ENCODE assay signal across 16 cellular contexts in the genomic region with DNA sequence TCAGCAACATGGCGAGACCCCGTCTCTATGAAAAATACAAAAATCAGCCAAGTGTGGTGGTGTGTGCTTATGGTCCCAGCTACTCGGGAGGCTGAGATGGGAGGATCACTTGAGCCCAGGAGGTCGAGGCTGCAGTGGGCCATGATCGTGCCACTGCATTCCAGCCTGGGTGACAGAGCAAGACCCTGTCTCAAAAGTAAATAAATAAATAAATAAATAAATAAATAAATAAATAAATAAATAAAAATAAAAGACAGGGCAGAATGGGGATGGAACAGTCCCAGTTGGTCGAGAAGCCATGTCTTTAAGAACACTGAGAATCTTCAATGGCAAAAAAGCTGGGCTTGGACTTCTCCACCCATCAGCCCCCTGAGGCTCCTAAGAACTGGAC. TPM values are rescaled to one million over a fixed set of nuclear protein-coding genes. Genes with fewer than 3 reads are reported as not detected.
"Had no signal": no experiment of that assay in that cellular context is flagged by ENCODE, and none has a peak within 500 bp of the region (broad histone marks: within the 10 kb centered on the region; RNA-seq: fewer than 3 reads in every experiment).

No MANE protein-coding gene starts in this region.

RNA-seq across cellular contexts. Expression of a gene that starts 59.6 kb away (rescaled TPM):
- total RNA-seq: activated B cell treated with CpG ODN at 0.5 μM for 24 hours; activated CD8-positive, alpha-beta T cell treated with anti-CD3 and anti-CD28 coated beads for 36 hours; activated T-helper 17 cell treated with anti-CD3 and anti-CD28 coated beads, Interleukin-2, amount 50 U/mL, for 72 hours; esophagus mucosa; left cardiac atrium; liver; mammary epithelial cell; mesothelial cell of epicardium; natural killer cell; occipital lobe; renal cortical epithelial cell; SK-MEL-5; subcutaneous adipose tissue; T-helper 2 cell treated with Interferon-gamma antibody and Interleukin-4, amounts not matched to agents 100 ng/mL and 5 ng/mL, for 36 hours; urinary bladder had no signal
- polyA plus RNA-seq: keratinocyte, liver, mammary epithelial cell had no signal
